Comparison of ENCODE assay signal across 1 cellular context in genomic region chr11:118113031-118113430, GRCh38.
TF ChIP-seq lines count a peak whose summit lies in the region.

No MANE protein-coding gene starts in this region.

TF ChIP-seq in H1, 55 proteins besides CTCF, POLR2A, EP300 and RAD21:
- no peak for TF ChIP-seq GTF2F1 (IDR thresholded peaks at IDR 0.05; ENCODE audit: borderline replicate concordance, low read depth, low read length)
- no peak for TF ChIP-seq SP2 (IDR thresholded peaks at IDR 0.05; ENCODE audit: low read length)
- no peak for TF ChIP-seq HDAC2 (IDR thresholded peaks at IDR 0.05; ENCODE audit: borderline replicate concordance in 1 of 2, low read depth in 2 of 2, low read length in 2 of 2)
- no peak for TF ChIP-seq EGR1 (IDR thresholded peaks at IDR 0.05; ENCODE audit: borderline replicate concordance, low read depth, low read length)
- no peak for TF ChIP-seq ASH2L (IDR thresholded peaks at IDR 0.05; ENCODE audit: low read length)
- no peak for TF ChIP-seq SP1 (IDR thresholded peaks at IDR 0.05; ENCODE audit: low read depth, low read length)
- TF ChIP-seq HDAC6 (IDR thresholded peaks at IDR 0.05; ENCODE audit: low read depth, low read length) = no peak
- no peak for TF ChIP-seq SP4 (IDR thresholded peaks at IDR 0.05; ENCODE audit: low read length)
- no peak for TF ChIP-seq ATF3 (IDR thresholded peaks at IDR 0.05; ENCODE audit: insufficient read depth, low read depth, low read length)
- no peak for TF ChIP-seq CHD7 (IDR thresholded peaks at IDR 0.05; ENCODE audit: insufficient replicate concordance, low read length)
- no peak for TF ChIP-seq JUND (IDR thresholded peaks at IDR 0.05; ENCODE audit: low read length)
- TF ChIP-seq SRF (IDR thresholded peaks at IDR 0.05; ENCODE audit: low read depth, low read length) = no peak
- TF ChIP-seq SIRT6 (IDR thresholded peaks at IDR 0.05; ENCODE audit: low read length) = no peak
